Comparison of ENCODE assay signal across 8 cellular contexts in the genomic region with DNA sequence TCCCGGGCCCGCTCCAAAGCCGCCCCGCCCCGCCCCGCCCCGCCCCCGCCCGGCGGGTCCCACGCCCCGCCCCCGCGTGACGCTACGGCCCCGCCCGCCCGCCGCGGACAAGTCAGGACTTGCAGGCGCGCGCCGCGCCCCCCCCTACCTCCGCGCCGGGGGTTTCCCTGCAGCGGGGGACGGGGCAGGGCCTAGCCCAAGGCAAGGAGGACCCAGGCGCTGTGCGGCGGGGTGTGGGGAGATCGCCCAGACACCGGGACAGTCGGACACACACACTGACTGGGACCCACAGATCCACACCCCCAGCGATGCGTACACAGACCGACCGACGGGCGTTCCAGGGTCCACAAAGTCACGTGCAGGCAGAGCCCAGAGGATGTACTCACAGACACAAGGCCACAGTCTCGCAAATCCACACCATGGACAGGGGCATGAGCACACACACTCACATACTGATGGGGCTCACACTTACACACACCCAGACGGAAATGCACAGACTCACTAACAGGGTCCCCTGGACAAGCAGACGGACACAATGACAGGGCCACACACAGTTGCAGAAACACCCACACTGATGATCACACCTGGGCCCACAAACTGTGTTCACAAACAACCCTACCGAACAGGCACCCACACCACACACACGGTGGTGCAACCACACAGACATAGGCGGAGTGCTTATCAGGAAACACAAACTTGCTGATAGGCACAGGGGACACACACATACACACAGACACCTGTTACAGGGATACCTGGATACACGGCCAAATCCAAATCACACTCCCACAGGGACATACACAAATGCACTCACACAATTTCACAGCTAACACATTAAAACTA. TPM values are rescaled to one million over a fixed set of nuclear protein-coding genes. Genes with fewer than 3 reads are reported as not detected.
A peak's percentile ranks its signal among the peaks of the same experiment; 100 is the strongest.
DNase-seq lines count a peak whose midpoint lies in the region; ATAC-seq and TF ChIP-seq lines count a peak whose summit lies in the region.

No MANE protein-coding gene starts in this region.

- peaks cover 22% of the 10 kb centered on the region for H3K79me2 ChIP-seq in HCT116 (ENCODE audit: insufficient read depth, low read length)

- BruUV-seq in HCT116 (replicated peaks; lab: Mats Ljungman, UMichigan), result no TSS peak

- H3K27ac ChIP-seq in HCT116 (ENCODE audit: low read depth, low read length), result peak overlapping the region; percentile 97
- H3K27ac ChIP-seq in lung (ENCODE audit: low read depth in 1 of 2, low read length in 1 of 2), result peak overlapping the region in 1 of 2 donors; percentile 76

- peaks cover 27 to 63% of the 10 kb centered on the region in 2 experiments for H3K4me1 ChIP-seq in HCT116 (ENCODE audit: control insufficient read depth in 1 of 2, insufficient read depth in 2 of 2, low read length in 2 of 2)
- H3K4me1 ChIP-seq in lung (ENCODE audit: control insufficient read depth in 2 of 2, insufficient read depth in 2 of 2, low read length in 2 of 2), result peaks cover 0 to 25% of the 10 kb centered on the region in 2 donors

- RAD21 ChIA-PET in HCT116 (lab: Charles Lee; ENCODE audit: low non-redundant PET in 1 of 2, low total read pairs in 2 of 2, uncharacterized antibody in 2 of 2, unreplicated experiment in 2 of 2), result no interaction called here

- peak; percentile 18 for ATAC-seq in HCT116
- peak; percentile 59 for ATAC-seq in activated CD8-positive, alpha-beta T cell treated with anti-CD3 and anti-CD28 coated beads for 36 hours
- ATAC-seq in lung (ENCODE audit: insufficient read depth, low FRiP score), result peak; percentile 32

- no peaks in the 10 kb centered on the region for H3K27me3 ChIP-seq in HCT116 (ENCODE audit: insufficient read depth, low read length)
- no peaks in the 10 kb centered on the region for H3K27me3 ChIP-seq in lung (ENCODE audit: control insufficient read depth, insufficient read depth)

- H3K27me3 Mint-ChIP-seq in activated CD8-positive, alpha-beta T cell treated with anti-CD3 and anti-CD28 coated beads for 36 hours, result no peaks in the 10 kb centered on the region

- H3K4me2 ChIP-seq in HCT116 (ENCODE audit: low read length), result peak overlapping the region; percentile 100

- DNase-seq in ELF-1 (ENCODE audit: low read depth, low spot score), result peak; percentile 65
- no peak for DNase-seq in HCT116 (ENCODE audit: low read depth, low spot score)
- DNase-seq in NCI-H526 treated with DMSO at 0.1 percent for 48 hours (lab: John Stamatoyannopoulos, UW), result peak; percentile 19
- DNase-seq in activated CD8-positive, alpha-beta T cell treated with anti-CD3 and anti-CD28 coated beads for 36 hours, result peak; percentile 93
- peak; percentile 93 for DNase-seq in effector CD4-positive, alpha-beta T cell
- DNase-seq in lung (ENCODE audit: low spot score), result peak; percentile 86
- peak; percentile 68 to 88 (median 74) for DNase-seq in stimulated activated CD4-positive, alpha-beta T cell treated with anti-CD3 and anti-CD28 coated beads, TNF-alpha, amount 100 ng/mL, for 24 hours (ENCODE audit: low read depth in 3 of 3)
- DNase-seq in KG1 (lab: John Stamatoyannopoulos, UW), result no peak

- no peak for TF ChIP-seq POLR2A in HCT116 (IDR thresholded peaks at IDR 0.05; ENCODE audit: borderline replicate concordance, extremely low read depth, insufficient read depth, insufficient read length)

- H3K9ac ChIP-seq in HCT116 (ENCODE audit: low read length), result peak overlapping the region; percentile 87

- H3K9me3 Mint-ChIP-seq in activated CD8-positive, alpha-beta T cell treated with anti-CD3 and anti-CD28 coated beads for 36 hours, result no peaks in the 10 kb centered on the region

- H3K4me3 ChIP-seq in HCT116 (replicated peaks in 1 of 2; ENCODE audit: low read depth in 1 of 2, low read length in 2 of 2) (peak overlapping the region; percentile 49 to 76), lung (peak overlapping the region; percentile 81)

- peaks cover 4% of the 10 kb centered on the region for H3K36me3 Mint-ChIP-seq in activated CD8-positive, alpha-beta T cell treated with anti-CD3 and anti-CD28 coated beads for 36 hours (ENCODE audit: low read depth)

- no peak overlapping the region for H2AFZ ChIP-seq in HCT116 (ENCODE audit: low read depth, low read length, poor library complexity, severe bottlenecking)

- POLR2A ChIA-PET in HCT116 (lab: Charles Lee), result interaction anchor here (2.0 kb wide), 1 partner anchor 13 kb away, joined by 9 read pairs; no protein-coding TSS in a partner anchor
- POLR2A ChIA-PET in activated CD8-positive, alpha-beta T cell treated with anti-CD3 and anti-CD28 coated beads for 36 hours (lab: Charles Lee), result interaction anchor here (1.0 to 3.4 kb wide), 5 partner anchors 10 to 45 kb away, joined by 3 to 36 read pairs (median 6); a partner anchor contains a TSS

- intact Hi-C loops in HCT116 (cut with micrococcal nuclease), result no loop called here
- intact Hi-C loops in activated CD8-positive, alpha-beta T cell treated with anti-CD3 and anti-CD28 coated beads for 36 hours (cut with micrococcal nuclease), result no loop called here

- H4K20me1 ChIP-seq in HCT116 (ENCODE audit: insufficient read depth), result no peaks in the 10 kb centered on the region

- peak overlapping the region; percentile 65 for H3K4me3 Mint-ChIP-seq in activated CD8-positive, alpha-beta T cell treated with anti-CD3 and anti-CD28 coated beads for 36 hours

- TF ChIP-seq CTCF in HCT116 (IDR thresholded peaks at IDR 0.05 in 2 of 3, conservative IDR thresholded peaks at IDR 0.05 in 1 of 3; ENCODE audit: borderline replicate concordance in 1 of 3, insufficient read depth in 1 of 3, low read depth in 2 of 3, low read length in 2 of 3) (no peak), lung (IDR thresholded peaks at IDR 0.05; ENCODE audit: control extremely low read depth, extremely low read depth) (no peak)
- TF ChIP-seq CTCF in activated CD8-positive, alpha-beta T cell treated with anti-CD3 and anti-CD28 coated beads for 36 hours (IDR thresholded peaks at IDR 0.05), result no peak

- CTCF ChIA-PET in HCT116 (lab: Charles Lee), result interaction anchor here (1.1 kb wide), 1 partner anchor 13 kb away, joined by 4 read pairs; no protein-coding TSS in a partner anchor
- CTCF ChIA-PET in activated CD8-positive, alpha-beta T cell treated with anti-CD3 and anti-CD28 coated beads for 36 hours (lab: Charles Lee), result interaction anchor here (1.0 to 2.4 kb wide), 5 partner anchors 11 to 218 kb away, joined by 4 to 18 read pairs (median 7); no protein-coding TSS in a partner anchor

- H3K4me1 Mint-ChIP-seq in activated CD8-positive, alpha-beta T cell treated with anti-CD3 and anti-CD28 coated beads for 36 hours (ENCODE audit: low read depth), result peaks cover 20% of the 10 kb centered on the region

- 6 to 12% methylated on average over 25 to 51 of the region's 51 CpGs for WGBS in lung, 2 donors

- H3K27ac Mint-ChIP-seq in activated CD8-positive, alpha-beta T cell treated with anti-CD3 and anti-CD28 coated beads for 36 hours, result peak overlapping the region; percentile 72

- no peaks in the 10 kb centered on the region for H3K36me3 ChIP-seq in HCT116 (ENCODE audit: control insufficient read depth in 1 of 2, insufficient read depth in 2 of 2, low read length in 2 of 2)
- H3K36me3 ChIP-seq in lung (ENCODE audit: control insufficient read depth in 2 of 2, insufficient read depth in 2 of 2, low read length in 2 of 2), result no peaks in the 10 kb centered on the region

- H3K9me3 ChIP-seq in HCT116 (ENCODE audit: control insufficient read depth in 1 of 2, insufficient read depth in 1 of 2, low read depth in 1 of 2, low read length in 2 of 2), result no peaks in the 10 kb centered on the region
- no peaks in the 10 kb centered on the region for H3K9me3 ChIP-seq in lung (ENCODE audit: control insufficient read depth in 2 of 2, insufficient read depth in 1 of 2, low read length in 1 of 2)

- no peak for TF ChIP-seq RAD21 in HCT116 (IDR thresholded peaks at IDR 0.05; ENCODE audit: low read depth)

- no peaks in the 10 kb centered on the region for H3K9me2 ChIP-seq in HCT116 (ENCODE audit: insufficient read depth)

TF ChIP-seq in HCT116, 20 proteins besides CTCF, POLR2A, EP300 and RAD21 (continues in another document):
- TF ChIP-seq YY1 (IDR thresholded peaks at IDR 0.05; ENCODE audit: extremely low read depth, insufficient replicate concordance, low read depth, low read length) (no peak), TCF7L2 (IDR thresholded peaks at IDR 0.05; ENCODE audit: borderline replicate concordance, extremely low read depth, insufficient read depth, insufficient read length) (peak; percentile 31), JUND (IDR thresholded peaks at IDR 0.05) (no peak), SP1 (IDR thresholded peaks at IDR 0.05; ENCODE audit: low read depth) (peak; percentile 30), POLR2AphosphoS5 (IDR thresholded peaks at IDR 0.05; ENCODE audit: low read depth, low read length) (no peak), ZNF274 (IDR thresholded peaks at IDR 0.05; ENCODE audit: low read depth, low read length) (no peak), SRF (IDR thresholded peaks at IDR 0.05; ENCODE audit: low read depth) (no peak)
- TF ChIP-seq, protein P1, sequence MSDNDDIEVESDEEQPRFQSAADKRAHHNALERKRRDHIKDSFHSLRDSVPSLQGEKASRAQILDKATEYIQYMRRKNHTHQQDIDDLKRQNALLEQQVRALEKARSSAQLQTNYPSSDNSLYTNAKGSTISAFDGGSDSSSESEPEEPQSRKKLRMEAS (IDR thresholded peaks at IDR 0.05), result peak; percentile 63; the same call in 1 of the 2 replicates

RNA-seq across cellular contexts. Expression of a gene that starts 0.4 kb away (rescaled TPM):
- 45.0 TPM for total RNA-seq in HCT116 (2021; ENCODE audit: unreplicated experiment)
- 25.7 and 27.3 TPM in 2 replicates for polyA plus RNA-seq in HCT116 (2012)
- total RNA-seq in activated CD8-positive, alpha-beta T cell treated with anti-CD3 and anti-CD28 coated beads for 36 hours, result 10 to 100 TPM; 23.2 to 26.2 TPM
- total RNA-seq in lung, result 10 to 100 TPM in 1 of 2 donors, 1 to 10 TPM in 1; 4.1 to 10.8 TPM
- 10 to 100 TPM; 18.8 to 22.0 TPM for polyA plus RNA-seq in lung

RNA-seq across cellular contexts. Expression of a gene that starts 24.9 kb away (rescaled TPM):
- total RNA-seq in HCT116 (2021; ENCODE audit: unreplicated experiment), result 40.6 TPM
- 27.1 and 33.4 TPM in 2 replicates for polyA plus RNA-seq in HCT116 (2012)
- total RNA-seq in activated CD8-positive, alpha-beta T cell treated with anti-CD3 and anti-CD28 coated beads for 36 hours, result 10 to 100 TPM; 24.4 to 27.0 TPM
- 10 to 100 TPM; 17.5 to 44.5 TPM for total RNA-seq in lung
- 10 to 100 TPM; 30.0 to 39.1 TPM for polyA plus RNA-seq in lung

RNA-seq across cellular contexts. Expression of a gene that starts 43.2 kb away (rescaled TPM):
- total RNA-seq in HCT116 (2021; ENCODE audit: unreplicated experiment) (22.9 TPM), lung (10 to 100 TPM in 1 of 2 donors, 1 to 10 TPM in 1; 2.4 to 33.5 TPM)
- polyA plus RNA-seq in HCT116 (2012), result 13.6 and 15.4 TPM in 2 replicates
- total RNA-seq in activated CD8-positive, alpha-beta T cell treated with anti-CD3 and anti-CD28 coated beads for 36 hours, result 10 to 100 TPM; 11.4 to 12.7 TPM
- 10 to 100 TPM; 12.0 to 12.1 TPM for polyA plus RNA-seq in lung

Comparison
In these comparisons a context has a peak if more than half of its experiments do, and no peak if none do; other contexts are left out.
1. DNase-seq: peak in ELF-1 (single experiment), NCI-H526 treated with DMSO at 0.1 percent for 48 hours (single experiment), activated CD8-positive, alpha-beta T cell treated with anti-CD3 and anti-CD28 coated beads for 36 hours (single experiment), effector CD4-positive, alpha-beta T cell (single experiment), lung (single experiment) and stimulated activated CD4-positive, alpha-beta T cell treated with anti-CD3 and anti-CD28 coated beads, TNF-alpha, amount 100 ng/mL, for 24 hours (3 of 3); none in HCT116 (single experiment) and KG1 (single experiment).
2. Peak in every context shown above with its lines, with median percentiles within 50 percentile points of each other: ATAC-seq.